In the genomic region with DNA sequence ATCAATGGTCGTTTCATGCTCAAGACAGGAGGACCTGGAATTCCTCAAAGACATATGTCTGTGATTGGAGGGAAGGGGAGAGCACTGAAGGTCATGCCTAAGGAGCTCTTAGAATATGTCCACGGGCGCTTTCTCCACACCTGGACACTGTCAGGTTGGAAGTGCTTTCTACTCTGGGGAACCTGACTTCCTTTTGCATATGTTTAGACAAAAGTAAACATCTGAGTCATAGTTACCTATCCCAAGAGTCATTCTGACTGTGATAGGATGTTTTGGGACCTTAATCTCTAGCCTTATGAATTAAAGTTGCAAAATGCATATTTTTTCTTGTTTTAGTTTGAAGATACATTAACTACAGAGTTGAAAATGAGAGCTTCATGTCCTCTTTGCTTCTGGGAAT, we compare ENCODE assay signal across 17 cellular contexts.
"Had no signal": no experiment of that assay in that cellular context is flagged by ENCODE, and none has a peak within 500 bp of the region (broad histone marks: within the 10 kb centered on the region; RNA-seq: fewer than 3 reads in every experiment).

No MANE protein-coding gene starts in this region.

- H2AFZ ChIP-seq: parathyroid adenoma had no signal

- H3K4me1 ChIP-seq: parathyroid adenoma, uterus had no signal

- DNase-seq: activated CD4-positive, alpha-beta T cell treated with anti-CD3 and anti-CD28 coated beads, Interleukin-2, amount 10 ng/mL, durations not matched to agents 24 days and 14 days; activated CD4-positive, CD25-positive, alpha-beta regulatory T cell; activated CD8-positive, alpha-beta memory T cell treated with anti-CD3 and anti-CD28 coated beads, Interleukin-2, amount 50 U/mL, for 48 hours; activated gamma-delta T cell; activated T-cell treated with anti-CD3 and anti-CD28 coated beads, Interleukin-2, amount 50 U/mL, for 72 hours; amniotic stem cell; effector CD4-positive, alpha-beta T cell; gastrocnemius medialis; heart left ventricle; naive B cell; stimulated activated naive B cell treated with anti-CD40 and anti-IgM and Interleukin-4, amounts not matched to agents 10 μg/mL and 1 μg/mL and 100 μg/mL, for 72 hours; thyroid gland; uterus had no signal

- H3K9ac ChIP-seq: parathyroid adenoma had no signal

- ATAC-seq: activated naive CD4-positive, alpha-beta T cell treated with anti-CD3 and anti-CD28 coated beads, Interleukin-2, amount 50 U/mL, for 72 hours; activated T-cell treated with anti-CD3 and anti-CD28 coated beads, Interleukin-2, amount 50 U/mL, for 72 hours; gastrocnemius medialis; heart left ventricle; stimulated activated naive B cell treated with anti-CD40 and anti-IgM and Interleukin-4, amounts not matched to agents 10 μg/mL and 1 μg/mL and 100 μg/mL, for 72 hours had no signal

- H3K27me3 ChIP-seq: gastrocnemius medialis, heart left ventricle, thyroid gland, uterus had no signal

- H3K9me3 ChIP-seq: gastrocnemius medialis, heart left ventricle, thyroid gland, uterus had no signal

- H3K4me3 ChIP-seq: coronary artery, gastrocnemius medialis, heart left ventricle, lung, thyroid gland, uterus had no signal

- H3K36me3 ChIP-seq: gastrocnemius medialis, heart left ventricle, thyroid gland, uterus had no signal

- H3K27ac ChIP-seq: coronary artery, gastrocnemius medialis, heart left ventricle, parathyroid adenoma, thyroid gland, uterus had no signal
